In the genomic region with DNA sequence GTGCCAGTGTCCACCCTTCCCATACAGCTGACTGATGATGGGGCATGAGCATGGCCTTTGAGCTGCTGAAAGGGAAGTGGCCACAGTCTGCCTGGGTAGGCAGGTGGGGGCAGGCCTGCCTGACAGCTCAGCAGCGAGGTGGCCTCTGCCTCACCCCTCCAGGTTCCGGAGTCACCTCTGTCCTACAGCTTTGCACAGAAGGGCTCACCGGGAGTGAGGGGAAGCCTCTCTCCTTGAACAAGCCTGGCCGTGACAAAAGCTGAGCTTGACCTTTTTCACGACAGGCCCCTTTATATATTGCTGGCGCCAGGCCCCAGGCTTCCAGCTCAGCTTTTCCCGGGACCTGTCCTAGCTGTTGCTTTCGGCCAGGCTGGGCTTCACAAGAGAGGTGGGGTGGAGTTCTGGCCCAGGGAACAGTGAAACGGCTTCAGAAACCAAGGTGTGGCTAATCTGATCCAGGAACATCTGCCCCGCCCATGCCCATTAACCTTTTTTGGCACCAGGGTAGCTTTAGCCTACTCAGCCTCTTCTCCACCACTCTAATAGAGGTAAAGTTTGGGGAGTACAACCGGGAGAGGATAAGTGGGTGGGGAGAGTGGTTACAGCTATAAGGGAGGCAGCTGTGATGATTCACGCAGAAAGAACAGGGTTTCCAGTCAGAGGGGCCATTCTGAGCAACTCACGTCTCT, we compare ENCODE assay signal across 1 cellular context.
TF ChIP-seq lines count a peak whose summit lies in the region.

No MANE protein-coding gene starts in this region.

TF ChIP-seq in HepG2, 621 proteins besides CTCF, POLR2A, EP300 and RAD21 (continued from another document and continues in another):
- no peak for TF ChIP-seq ZNF878 (CRISPR knock-in tag; IDR thresholded peaks at IDR 0.05)
- TF ChIP-seq, protein P1, sequence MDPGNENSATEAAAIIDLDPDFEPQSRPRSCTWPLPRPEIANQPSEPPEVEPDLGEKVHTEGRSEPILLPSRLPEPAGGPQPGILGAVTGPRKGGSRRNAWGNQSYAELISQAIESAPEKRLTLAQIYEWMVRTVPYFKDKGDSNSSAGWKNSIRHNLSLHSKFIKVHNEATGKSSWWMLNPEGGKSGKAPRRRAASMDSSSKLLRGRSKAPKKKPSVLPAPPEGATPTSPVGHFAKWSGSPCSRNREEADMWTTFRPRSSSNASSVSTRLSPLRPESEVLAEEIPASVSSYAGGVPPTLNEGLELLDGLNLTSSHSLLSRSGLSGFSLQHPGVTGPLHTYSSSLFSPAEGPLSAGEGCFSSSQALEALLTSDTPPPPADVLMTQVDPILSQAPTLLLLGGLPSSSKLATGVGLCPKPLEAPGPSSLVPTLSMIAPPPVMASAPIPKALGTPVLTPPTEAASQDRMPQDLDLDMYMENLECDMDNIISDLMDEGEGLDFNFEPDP (CRISPR knock-in tag; conservative IDR thresholded peaks at IDR 0.05): no peak
- TF ChIP-seq FOXA3 (CRISPR knock-in tag; IDR thresholded peaks at IDR 0.05): peak; percentile 32
- 0 out of 2 replicates have a peak, but pooled peaks have one; percentile 11 for TF ChIP-seq ZFP36L1 (CRISPR knock-in tag; IDR thresholded peaks at IDR 0.05)
- no peak for TF ChIP-seq CCAR2 (optimal IDR thresholded peaks at IDR 0.05; ENCODE audit: low read depth, low read length)
- TF ChIP-seq RXRA (CRISPR knock-in tag; IDR thresholded peaks at IDR 0.05): peak; percentile 95
- no peak for TF ChIP-seq ZNF589 (CRISPR knock-in tag; conservative IDR thresholded peaks at IDR 0.05)
- TF ChIP-seq IKZF1 (IDR thresholded peaks at IDR 0.05): no peak
- TF ChIP-seq ZKSCAN5 (CRISPR knock-in tag; IDR thresholded peaks at IDR 0.05): no peak
- TF ChIP-seq ZNF564 (CRISPR knock-in tag; IDR thresholded peaks at IDR 0.05): no peak
- TF ChIP-seq, protein P2, sequence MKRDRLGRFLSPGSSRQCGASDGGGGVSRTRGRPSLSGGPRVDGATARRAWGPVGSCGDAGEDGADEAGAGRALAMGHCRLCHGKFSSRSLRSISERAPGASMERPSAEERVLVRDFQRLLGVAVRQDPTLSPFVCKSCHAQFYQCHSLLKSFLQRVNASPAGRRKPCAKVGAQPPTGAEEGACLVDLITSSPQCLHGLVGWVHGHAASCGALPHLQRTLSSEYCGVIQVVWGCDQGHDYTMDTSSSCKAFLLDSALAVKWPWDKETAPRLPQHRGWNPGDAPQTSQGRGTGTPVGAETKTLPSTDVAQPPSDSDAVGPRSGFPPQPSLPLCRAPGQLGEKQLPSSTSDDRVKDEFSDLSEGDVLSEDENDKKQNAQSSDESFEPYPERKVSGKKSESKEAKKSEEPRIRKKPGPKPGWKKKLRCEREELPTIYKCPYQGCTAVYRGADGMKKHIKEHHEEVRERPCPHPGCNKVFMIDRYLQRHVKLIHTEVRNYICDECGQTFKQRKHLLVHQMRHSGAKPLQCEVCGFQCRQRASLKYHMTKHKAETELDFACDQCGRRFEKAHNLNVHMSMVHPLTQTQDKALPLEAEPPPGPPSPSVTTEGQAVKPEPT (CRISPR knock-in tag; IDR thresholded peaks at IDR 0.05; ENCODE audit: low read depth): no peak
- TF ChIP-seq, protein P3, sequence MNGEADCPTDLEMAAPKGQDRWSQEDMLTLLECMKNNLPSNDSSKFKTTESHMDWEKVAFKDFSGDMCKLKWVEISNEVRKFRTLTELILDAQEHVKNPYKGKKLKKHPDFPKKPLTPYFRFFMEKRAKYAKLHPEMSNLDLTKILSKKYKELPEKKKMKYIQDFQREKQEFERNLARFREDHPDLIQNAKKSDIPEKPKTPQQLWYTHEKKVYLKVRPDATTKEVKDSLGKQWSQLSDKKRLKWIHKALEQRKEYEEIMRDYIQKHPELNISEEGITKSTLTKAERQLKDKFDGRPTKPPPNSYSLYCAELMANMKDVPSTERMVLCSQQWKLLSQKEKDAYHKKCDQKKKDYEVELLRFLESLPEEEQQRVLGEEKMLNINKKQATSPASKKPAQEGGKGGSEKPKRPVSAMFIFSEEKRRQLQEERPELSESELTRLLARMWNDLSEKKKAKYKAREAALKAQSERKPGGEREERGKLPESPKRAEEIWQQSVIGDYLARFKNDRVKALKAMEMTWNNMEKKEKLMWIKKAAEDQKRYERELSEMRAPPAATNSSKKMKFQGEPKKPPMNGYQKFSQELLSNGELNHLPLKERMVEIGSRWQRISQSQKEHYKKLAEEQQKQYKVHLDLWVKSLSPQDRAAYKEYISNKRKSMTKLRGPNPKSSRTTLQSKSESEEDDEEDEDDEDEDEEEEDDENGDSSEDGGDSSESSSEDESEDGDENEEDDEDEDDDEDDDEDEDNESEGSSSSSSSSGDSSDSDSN (CRISPR knock-in tag; IDR thresholded peaks at IDR 0.05): peak; percentile 66; the same call in 1 of the 2 replicates
- peak; percentile 50; the same call in 1 of the 2 replicates for TF ChIP-seq PITX1 (CRISPR knock-in tag; IDR thresholded peaks at IDR 0.05)
- TF ChIP-seq, protein P4, sequence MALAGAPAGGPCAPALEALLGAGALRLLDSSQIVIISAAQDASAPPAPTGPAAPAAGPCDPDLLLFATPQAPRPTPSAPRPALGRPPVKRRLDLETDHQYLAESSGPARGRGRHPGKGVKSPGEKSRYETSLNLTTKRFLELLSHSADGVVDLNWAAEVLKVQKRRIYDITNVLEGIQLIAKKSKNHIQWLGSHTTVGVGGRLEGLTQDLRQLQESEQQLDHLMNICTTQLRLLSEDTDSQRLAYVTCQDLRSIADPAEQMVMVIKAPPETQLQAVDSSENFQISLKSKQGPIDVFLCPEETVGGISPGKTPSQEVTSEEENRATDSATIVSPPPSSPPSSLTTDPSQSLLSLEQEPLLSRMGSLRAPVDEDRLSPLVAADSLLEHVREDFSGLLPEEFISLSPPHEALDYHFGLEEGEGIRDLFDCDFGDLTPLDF (CRISPR knock-in tag; IDR thresholded peaks at IDR 0.05): no peak
- TF ChIP-seq NFKB2 (CRISPR knock-in tag; IDR thresholded peaks at IDR 0.05; ENCODE audit: borderline replicate concordance): peak; percentile 79; the same call in 1 of the 2 replicates
- TF ChIP-seq GABPB1 (CRISPR knock-in tag; IDR thresholded peaks at IDR 0.05): peak; percentile 64
- no peak; the same call in 1 of the 2 replicates for TF ChIP-seq ZNF225 (CRISPR knock-in tag; IDR thresholded peaks at IDR 0.05)
- TF ChIP-seq ZNF264 (CRISPR knock-in tag; IDR thresholded peaks at IDR 0.05): peak; percentile 93
- no peak for TF ChIP-seq ZSCAN12 (CRISPR knock-in tag; IDR thresholded peaks at IDR 0.05)
- no peak for TF ChIP-seq NCOR1 (IDR thresholded peaks at IDR 0.05; ENCODE audit: borderline replicate concordance, low read length)
- no peak; the same call in 1 of the 2 replicates for TF ChIP-seq ZKSCAN8 (CRISPR knock-in tag; IDR thresholded peaks at IDR 0.05; ENCODE audit: borderline replicate concordance)
- TF ChIP-seq MTA3 (CRISPR knock-in tag; IDR thresholded peaks at IDR 0.05): no peak
- TF ChIP-seq, protein P5, sequence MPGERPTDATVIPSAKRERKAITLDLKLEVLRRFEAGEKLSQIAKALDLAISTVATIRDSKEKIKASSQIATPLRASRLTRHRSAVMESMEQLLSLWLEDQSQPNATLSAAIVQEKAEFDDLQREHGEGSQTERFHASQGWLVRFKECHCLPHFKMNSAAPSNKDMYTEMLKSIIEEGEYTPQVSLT (CRISPR knock-in tag; IDR thresholded peaks at IDR 0.05; ENCODE audit: borderline replicate concordance, low read depth): no peak
- TF ChIP-seq, protein P6, sequence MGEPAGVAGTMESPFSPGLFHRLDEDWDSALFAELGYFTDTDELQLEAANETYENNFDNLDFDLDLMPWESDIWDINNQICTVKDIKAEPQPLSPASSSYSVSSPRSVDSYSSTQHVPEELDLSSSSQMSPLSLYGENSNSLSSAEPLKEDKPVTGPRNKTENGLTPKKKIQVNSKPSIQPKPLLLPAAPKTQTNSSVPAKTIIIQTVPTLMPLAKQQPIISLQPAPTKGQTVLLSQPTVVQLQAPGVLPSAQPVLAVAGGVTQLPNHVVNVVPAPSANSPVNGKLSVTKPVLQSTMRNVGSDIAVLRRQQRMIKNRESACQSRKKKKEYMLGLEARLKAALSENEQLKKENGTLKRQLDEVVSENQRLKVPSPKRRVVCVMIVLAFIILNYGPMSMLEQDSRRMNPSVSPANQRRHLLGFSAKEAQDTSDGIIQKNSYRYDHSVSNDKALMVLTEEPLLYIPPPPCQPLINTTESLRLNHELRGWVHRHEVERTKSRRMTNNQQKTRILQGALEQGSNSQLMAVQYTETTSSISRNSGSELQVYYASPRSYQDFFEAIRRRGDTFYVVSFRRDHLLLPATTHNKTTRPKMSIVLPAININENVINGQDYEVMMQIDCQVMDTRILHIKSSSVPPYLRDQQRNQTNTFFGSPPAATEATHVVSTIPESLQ (CRISPR knock-in tag; conservative IDR thresholded peaks at IDR 0.05): no peak
- peak; percentile 68; the same call in 1 of the 2 replicates for TF ChIP-seq ZNF543 (CRISPR knock-in tag; IDR thresholded peaks at IDR 0.05)
- no peak for TF ChIP-seq MAFF (IDR thresholded peaks at IDR 0.05; ENCODE audit: low read depth, low read length)
- TF ChIP-seq JDP2 (CRISPR knock-in tag; IDR thresholded peaks at IDR 0.05; ENCODE audit: borderline replicate concordance): no peak
- no peak for TF ChIP-seq MTF1 (CRISPR knock-in tag; IDR thresholded peaks at IDR 0.05)
- TF ChIP-seq TBX2 (CRISPR knock-in tag; IDR thresholded peaks at IDR 0.05; ENCODE audit: borderline replicate concordance): peak; percentile 70
- TF ChIP-seq, protein P7, sequence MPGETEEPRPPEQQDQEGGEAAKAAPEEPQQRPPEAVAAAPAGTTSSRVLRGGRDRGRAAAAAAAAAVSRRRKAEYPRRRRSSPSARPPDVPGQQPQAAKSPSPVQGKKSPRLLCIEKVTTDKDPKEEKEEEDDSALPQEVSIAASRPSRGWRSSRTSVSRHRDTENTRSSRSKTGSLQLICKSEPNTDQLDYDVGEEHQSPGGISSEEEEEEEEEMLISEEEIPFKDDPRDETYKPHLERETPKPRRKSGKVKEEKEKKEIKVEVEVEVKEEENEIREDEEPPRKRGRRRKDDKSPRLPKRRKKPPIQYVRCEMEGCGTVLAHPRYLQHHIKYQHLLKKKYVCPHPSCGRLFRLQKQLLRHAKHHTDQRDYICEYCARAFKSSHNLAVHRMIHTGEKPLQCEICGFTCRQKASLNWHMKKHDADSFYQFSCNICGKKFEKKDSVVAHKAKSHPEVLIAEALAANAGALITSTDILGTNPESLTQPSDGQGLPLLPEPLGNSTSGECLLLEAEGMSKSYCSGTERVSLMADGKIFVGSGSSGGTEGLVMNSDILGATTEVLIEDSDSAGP (CRISPR knock-in tag; IDR thresholded peaks at IDR 0.05; ENCODE audit: borderline replicate concordance): peak; percentile 33; the same call in 1 of the 2 replicates
- no peak for TF ChIP-seq TCF7L2 (IDR thresholded peaks at IDR 0.05; ENCODE audit: low read depth, low read length)
- TF ChIP-seq, protein P8, sequence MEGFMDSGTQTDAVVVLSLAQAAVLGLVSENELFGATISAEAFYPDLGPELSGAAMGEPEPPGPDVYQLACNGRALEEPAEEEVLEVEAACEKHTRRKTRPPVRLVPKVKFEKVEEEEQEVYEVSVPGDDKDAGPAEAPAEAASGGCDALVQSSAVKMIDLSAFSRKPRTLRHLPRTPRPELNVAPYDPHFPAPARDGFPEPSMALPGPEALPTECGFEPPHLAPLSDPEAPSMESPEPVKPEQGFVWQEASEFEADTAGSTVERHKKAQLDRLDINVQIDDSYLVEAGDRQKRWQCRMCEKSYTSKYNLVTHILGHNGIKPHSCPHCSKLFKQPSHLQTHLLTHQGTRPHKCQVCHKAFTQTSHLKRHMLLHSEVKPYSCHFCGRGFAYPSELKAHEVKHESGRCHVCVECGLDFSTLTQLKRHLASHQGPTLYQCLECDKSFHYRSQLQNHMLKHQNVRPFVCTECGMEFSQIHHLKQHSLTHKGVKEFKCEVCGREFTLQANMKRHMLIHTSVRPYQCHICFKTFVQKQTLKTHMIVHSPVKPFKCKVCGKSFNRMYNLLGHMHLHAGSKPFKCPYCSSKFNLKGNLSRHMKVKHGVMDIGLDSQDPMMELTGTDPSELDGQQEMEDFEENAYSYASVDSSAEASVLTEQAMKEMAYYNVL (CRISPR knock-in tag; IDR thresholded peaks at IDR 0.05; ENCODE audit: borderline replicate concordance): 0 out of 2 replicates have a peak, but pooled peaks have one; percentile 59
- no peak for TF ChIP-seq CENPX (CRISPR knock-in tag; IDR thresholded peaks at IDR 0.05)
- peak; percentile 99 for TF ChIP-seq RARA (CRISPR knock-in tag; IDR thresholded peaks at IDR 0.05)
- no peak for TF ChIP-seq TBP (CRISPR knock-in tag; IDR thresholded peaks at IDR 0.05)
- TF ChIP-seq ZFP62 (CRISPR knock-in tag; IDR thresholded peaks at IDR 0.05): no peak
- TF ChIP-seq, protein P9, sequence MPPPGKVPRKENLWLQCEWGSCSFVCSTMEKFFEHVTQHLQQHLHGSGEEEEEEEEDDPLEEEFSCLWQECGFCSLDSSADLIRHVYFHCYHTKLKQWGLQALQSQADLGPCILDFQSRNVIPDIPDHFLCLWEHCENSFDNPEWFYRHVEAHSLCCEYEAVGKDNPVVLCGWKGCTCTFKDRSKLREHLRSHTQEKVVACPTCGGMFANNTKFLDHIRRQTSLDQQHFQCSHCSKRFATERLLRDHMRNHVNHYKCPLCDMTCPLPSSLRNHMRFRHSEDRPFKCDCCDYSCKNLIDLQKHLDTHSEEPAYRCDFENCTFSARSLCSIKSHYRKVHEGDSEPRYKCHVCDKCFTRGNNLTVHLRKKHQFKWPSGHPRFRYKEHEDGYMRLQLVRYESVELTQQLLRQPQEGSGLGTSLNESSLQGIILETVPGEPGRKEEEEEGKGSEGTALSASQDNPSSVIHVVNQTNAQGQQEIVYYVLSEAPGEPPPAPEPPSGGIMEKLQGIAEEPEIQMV (CRISPR knock-in tag; IDR thresholded peaks at IDR 0.05; ENCODE audit: low read depth): no peak
- TF ChIP-seq TAF15 (IDR thresholded peaks at IDR 0.05; ENCODE audit: low read depth, low read length, poor library complexity, severe bottlenecking): no peak
- TF ChIP-seq ELF3 (CRISPR knock-in tag; IDR thresholded peaks at IDR 0.05): peak; percentile 89
- no peak for TF ChIP-seq KDM3A (CRISPR knock-in tag; IDR thresholded peaks at IDR 0.05; ENCODE audit: low read depth)
- TF ChIP-seq, protein P10, sequence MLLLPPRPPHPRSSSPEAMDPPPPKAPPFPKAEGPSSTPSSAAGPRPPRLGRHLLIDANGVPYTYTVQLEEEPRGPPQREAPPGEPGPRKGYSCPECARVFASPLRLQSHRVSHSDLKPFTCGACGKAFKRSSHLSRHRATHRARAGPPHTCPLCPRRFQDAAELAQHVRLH (CRISPR knock-in tag; IDR thresholded peaks at IDR 0.05; ENCODE audit: borderline replicate concordance, low read depth): peak; percentile 84; the same call in 1 of the 2 replicates
- TF ChIP-seq, protein P11, sequence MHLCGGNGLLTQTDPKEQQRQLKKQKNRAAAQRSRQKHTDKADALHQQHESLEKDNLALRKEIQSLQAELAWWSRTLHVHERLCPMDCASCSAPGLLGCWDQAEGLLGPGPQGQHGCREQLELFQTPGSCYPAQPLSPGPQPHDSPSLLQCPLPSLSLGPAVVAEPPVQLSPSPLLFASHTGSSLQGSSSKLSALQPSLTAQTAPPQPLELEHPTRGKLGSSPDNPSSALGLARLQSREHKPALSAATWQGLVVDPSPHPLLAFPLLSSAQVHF (CRISPR knock-in tag; IDR thresholded peaks at IDR 0.05): no peak
